8 cellular contexts compared by ENCODE assay signal in genomic region chr4:140048419-140049022, GRCh38.
A peak's percentile ranks its signal among the peaks of the same experiment; 100 is the strongest.
DNase-seq lines count a peak whose midpoint lies in the region; ATAC-seq and TF ChIP-seq lines count a peak whose summit lies in the region.

No MANE protein-coding gene starts in this region.

- H3K4me3 ChIP-seq in astrocyte of the spinal cord (ENCODE audit: low read depth, low read length), result peak overlapping the region; percentile 36

- peaks cover 30% of the 10 kb centered on the region for H3K4me1 Mint-ChIP-seq in activated naive CD4-positive, alpha-beta T cell treated with anti-CD3 and anti-CD28 coated beads, Interleukin-2, amount 50 U/mL, for 24 hours
- H3K4me1 Mint-ChIP-seq in type B pancreatic cell (ENCODE audit: unreplicated experiment), result peaks cover 64% of the 10 kb centered on the region

- no peak for DNase-seq in activated naive CD4-positive, alpha-beta T cell treated with Interleukin-2 at 50 U/mL for 16 hours
- DNase-seq in astrocyte of the spinal cord (ENCODE audit: low read depth, low spot score) (no peak), medulla oblongata (ENCODE audit: extremely low spot score) (peak; percentile 49), type B pancreatic cell (ENCODE audit: extremely low spot score, unreplicated experiment) (no peak), KG1 (lab: John Stamatoyannopoulos, UW) (no peak)

- in situ Hi-C loops in astrocyte of the spinal cord (cut with HindIII; ENCODE audit: low sequenced_read_pairs), result no loop called here

- TF ChIP-seq CTCF in astrocyte of the spinal cord (IDR thresholded peaks at IDR 0.05; ENCODE audit: low read depth, low read length), result no peak
- no peak for TF ChIP-seq CTCF in type B pancreatic cell (conservative IDR thresholded peaks at IDR 0.05)

- H3K27me3 Mint-ChIP-seq in activated naive CD4-positive, alpha-beta T cell treated with anti-CD3 and anti-CD28 coated beads, Interleukin-2, amount 50 U/mL, for 24 hours, result no peaks in the 10 kb centered on the region
- H3K27me3 Mint-ChIP-seq in type B pancreatic cell, result no peaks in the 10 kb centered on the region

- ATAC-seq in GM19351 (IDR thresholded peaks at IDR 0.05; ENCODE audit: unreplicated experiment) (no peak), GM18873 (IDR thresholded peaks at IDR 0.05; ENCODE audit: low FRiP score, unreplicated experiment) (no peak)

- no peaks in the 10 kb centered on the region for H3K9me3 Mint-ChIP-seq in activated naive CD4-positive, alpha-beta T cell treated with anti-CD3 and anti-CD28 coated beads, Interleukin-2, amount 50 U/mL, for 24 hours
- H3K9me3 Mint-ChIP-seq in type B pancreatic cell, result no peaks in the 10 kb centered on the region

- no peak overlapping the region for H3K27ac Mint-ChIP-seq in activated naive CD4-positive, alpha-beta T cell treated with anti-CD3 and anti-CD28 coated beads, Interleukin-2, amount 50 U/mL, for 24 hours
- peak overlapping the region; percentile 94 for H3K27ac Mint-ChIP-seq in type B pancreatic cell

- no peaks in the 10 kb centered on the region for H3K36me3 Mint-ChIP-seq in activated naive CD4-positive, alpha-beta T cell treated with anti-CD3 and anti-CD28 coated beads, Interleukin-2, amount 50 U/mL, for 24 hours
- H3K36me3 Mint-ChIP-seq in type B pancreatic cell, result no peaks in the 10 kb centered on the region

- H3K4me3 Mint-ChIP-seq in activated naive CD4-positive, alpha-beta T cell treated with anti-CD3 and anti-CD28 coated beads, Interleukin-2, amount 50 U/mL, for 24 hours, result peak overlapping the region; percentile 90
- peak overlapping the region; percentile 83 for H3K4me3 Mint-ChIP-seq in type B pancreatic cell
